In genomic region chr13:100808330-100808729, GRCh38 we compare ENCODE assay signal across 1 cellular context.
A peak's percentile ranks its signal among the peaks of the same experiment; 100 is the strongest.
TF ChIP-seq lines count a peak whose summit lies in the region.

No MANE protein-coding gene starts in this region.

TF ChIP-seq in HepG2, 621 proteins besides CTCF, POLR2A, EP300 and RAD21 (continued from another document and continues in another):
- TF ChIP-seq RARA (CRISPR knock-in tag; IDR thresholded peaks at IDR 0.05): peak; percentile 87
- TF ChIP-seq SKIL (CRISPR knock-in tag; IDR thresholded peaks at IDR 0.05; ENCODE audit: borderline replicate concordance): no peak
- TF ChIP-seq NR1H2 (CRISPR knock-in tag; IDR thresholded peaks at IDR 0.05; ENCODE audit: borderline replicate concordance, low read depth): no peak
- TF ChIP-seq ATM (IDR thresholded peaks at IDR 0.05; ENCODE audit: borderline replicate concordance): no peak
- no peak for TF ChIP-seq E2F5 (CRISPR knock-in tag; conservative IDR thresholded peaks at IDR 0.05)
- TF ChIP-seq TBP (CRISPR knock-in tag; IDR thresholded peaks at IDR 0.05): no peak
- TF ChIP-seq ARNT2 (CRISPR knock-in tag; IDR thresholded peaks at IDR 0.05; ENCODE audit: low read depth): no peak
- TF ChIP-seq ZNF607 (CRISPR knock-in tag; IDR thresholded peaks at IDR 0.05; ENCODE audit: borderline replicate concordance): no peak
- TF ChIP-seq KMT2A (CRISPR knock-in tag; IDR thresholded peaks at IDR 0.05): no peak
- TF ChIP-seq ARNTL (CRISPR knock-in tag; IDR thresholded peaks at IDR 0.05): no peak
- no peak for TF ChIP-seq SIN3B (IDR thresholded peaks at IDR 0.05; ENCODE audit: low read length)
- no peak; the same call in 1 of the 2 replicates for TF ChIP-seq EHMT2 (IDR thresholded peaks at IDR 0.05; ENCODE audit: borderline replicate concordance, low read depth, low read length)
- TF ChIP-seq CREM (IDR thresholded peaks at IDR 0.05): peak; percentile 36; the same call in 1 of the 2 replicates
- no peak for TF ChIP-seq CREM (CRISPR knock-in tag; IDR thresholded peaks at IDR 0.05)
- TF ChIP-seq SALL1 (CRISPR knock-in tag; IDR thresholded peaks at IDR 0.05): peak; percentile 36; the same call in 1 of the 2 replicates
- no peak for TF ChIP-seq ZBTB25 (CRISPR knock-in tag; IDR thresholded peaks at IDR 0.05)
- TF ChIP-seq ARID5B (CRISPR knock-in tag; IDR thresholded peaks at IDR 0.05): peak; percentile 80
- TF ChIP-seq FOXP1 (IDR thresholded peaks at IDR 0.05): no peak
- 0 out of 2 replicates have a peak, but pooled peaks have one; percentile 17 for TF ChIP-seq FOXP1 (CRISPR knock-in tag; IDR thresholded peaks at IDR 0.05)
- TF ChIP-seq MIXL1 (CRISPR knock-in tag; IDR thresholded peaks at IDR 0.05): 0 out of 2 replicates have a peak, but pooled peaks have one; percentile 20
- TF ChIP-seq ZSCAN20 (CRISPR knock-in tag; IDR thresholded peaks at IDR 0.05; ENCODE audit: borderline replicate concordance): no peak
- TF ChIP-seq NCOR1 (IDR thresholded peaks at IDR 0.05; ENCODE audit: borderline replicate concordance, low read length): peak; percentile 56; the same call in 1 of the 2 replicates
- TF ChIP-seq ZNF460 (CRISPR knock-in tag; IDR thresholded peaks at IDR 0.05; ENCODE audit: borderline replicate concordance): no peak
- no peak for TF ChIP-seq ZNF609 (CRISPR knock-in tag; IDR thresholded peaks at IDR 0.05; ENCODE audit: borderline replicate concordance)
- no peak for TF ChIP-seq FUBP1 (CRISPR knock-in tag; IDR thresholded peaks at IDR 0.05; ENCODE audit: borderline replicate concordance)
- no peak for TF ChIP-seq GRHL1 (CRISPR knock-in tag; conservative IDR thresholded peaks at IDR 0.05)
- TF ChIP-seq FOSL2 (CRISPR knock-in tag; IDR thresholded peaks at IDR 0.05): peak; percentile 79
- peak; percentile 52; the same call in 1 of the 2 replicates for TF ChIP-seq NR2F2 (IDR thresholded peaks at IDR 0.05; ENCODE audit: borderline replicate concordance, low read depth)
- no peak for TF ChIP-seq TGIF2 (CRISPR knock-in tag; IDR thresholded peaks at IDR 0.05)
- TF ChIP-seq ZNF260 (CRISPR knock-in tag; IDR thresholded peaks at IDR 0.05; ENCODE audit: borderline replicate concordance, low read depth): no peak
- peak; percentile 59; the same call in 1 of the 2 replicates for TF ChIP-seq KDM1A (CRISPR knock-in tag; IDR thresholded peaks at IDR 0.05)
- TF ChIP-seq TAF15 (IDR thresholded peaks at IDR 0.05; ENCODE audit: low read depth, low read length, poor library complexity, severe bottlenecking): no peak
- no peak for TF ChIP-seq CERS6 (CRISPR knock-in tag; IDR thresholded peaks at IDR 0.05)
- TF ChIP-seq ZNF792 (CRISPR knock-in tag; IDR thresholded peaks at IDR 0.05): no peak
- no peak for TF ChIP-seq KAT2B (IDR thresholded peaks at IDR 0.05; ENCODE audit: borderline replicate concordance, low read depth, low read length)
- TF ChIP-seq JUND (CRISPR knock-in tag; IDR thresholded peaks at IDR 0.05): 0 out of 2 replicates have a peak, but pooled peaks have one; percentile 25
- TF ChIP-seq BRF2 (CRISPR knock-in tag; IDR thresholded peaks at IDR 0.05): no peak
- peak; percentile 23; the same call in 1 of the 2 replicates for TF ChIP-seq ETV5 (CRISPR knock-in tag; IDR thresholded peaks at IDR 0.05; ENCODE audit: borderline replicate concordance)
- peak; percentile 77 for TF ChIP-seq HNF4A (CRISPR knock-in tag; IDR thresholded peaks at IDR 0.05)
- peak; percentile 12; the same call in 1 of the 2 replicates for TF ChIP-seq ELF3 (CRISPR knock-in tag; IDR thresholded peaks at IDR 0.05)
- TF ChIP-seq PITX1 (CRISPR knock-in tag; IDR thresholded peaks at IDR 0.05): no peak
